ENCODE assay signal across 6 cellular contexts in genomic region chr17:20668868-20669267, GRCh38.
A peak's percentile ranks its signal among the peaks of the same experiment; 100 is the strongest.
DNase-seq lines count a peak whose midpoint lies in the region; ATAC-seq, FAIRE-seq and TF ChIP-seq lines count a peak whose summit lies in the region.
"Not testable (repeated sequence)": the region's sequence is repeated elsewhere in the genome, so short reads cannot be mapped to it uniquely, and the experiment has no call there.

No MANE protein-coding gene starts in this region.

- ATAC-seq in aorta (ENCODE audit: low FRiP score): peak; percentile 38

- not testable (repeated sequence) for H3K27me3 ChIP-seq in hepatocyte; aorta (ENCODE audit: control insufficient read depth in 1 of 2, insufficient read depth in 2 of 2, low read length in 1 of 2)

- H3K36me3 ChIP-seq in hepatocyte (replicated peaks; ENCODE audit: insufficient read depth, low read depth); aorta (ENCODE audit: control insufficient read depth in 1 of 2, insufficient read depth in 2 of 2, low read length in 1 of 2): not testable (repeated sequence)

- not testable (repeated sequence) for H3K9me3 ChIP-seq in hepatocyte (ENCODE audit: low read depth); aorta (ENCODE audit: control insufficient read depth, low read length)

- H4K20me1 ChIP-seq in hepatocyte (ENCODE audit: insufficient read depth, poor library complexity, severe bottlenecking): not testable (repeated sequence)

- not testable (repeated sequence) for H2AFZ ChIP-seq in hepatocyte

- in situ Hi-C loops in G401 (cut with HindIII; ENCODE audit: low sequenced_read_pairs): not testable (repeated sequence)

- DNase-seq in G401 (ENCODE audit: low spot score) (peak; percentile 31), cerebellar cortex (ENCODE audit: low spot score) (peak; percentile 18), myocyte (ENCODE audit: low read depth) (peak; percentile 44)
- DNase-seq in HTR-8/SVneo (ENCODE audit: insufficient read length, low spot score); hepatocyte (ENCODE audit: low spot score); aorta: not testable (repeated sequence)

- not testable (repeated sequence) for H3K4me3 ChIP-seq in hepatocyte; aorta (ENCODE audit: low read length in 2 of 2)

- peaks cover 17% of the 10 kb centered on the region for H3K4me1 ChIP-seq in hepatocyte (ENCODE audit: insufficient read depth)
- H3K4me1 ChIP-seq in aorta (ENCODE audit: control insufficient read depth in 1 of 2, insufficient read depth in 2 of 2, low read length in 2 of 2): not testable (repeated sequence)

- not testable (repeated sequence) for TF ChIP-seq CTCF in hepatocyte (IDR thresholded peaks at IDR 0.05; ENCODE audit: poor library complexity)

- not testable (repeated sequence) for H3K4me2 ChIP-seq in hepatocyte

- peak; percentile 74 for FAIRE-seq in HTR-8/SVneo (lab: Jason Lieb, UNC)

- not testable (repeated sequence) for H3K79me2 ChIP-seq in hepatocyte

- peak overlapping the region; percentile 40 for H3K27ac ChIP-seq in hepatocyte
- H3K27ac ChIP-seq in aorta (ENCODE audit: low read depth in 1 of 2, low read length in 2 of 2): not testable (repeated sequence)

- H3K9me2 ChIP-seq in hepatocyte (replicated peaks; ENCODE audit: insufficient read depth): not testable (repeated sequence)

- intact Hi-C loops in aorta (cut with DNase I): not testable (repeated sequence)
